ENCODE assay signal across 28 cellular contexts in the genomic region with DNA sequence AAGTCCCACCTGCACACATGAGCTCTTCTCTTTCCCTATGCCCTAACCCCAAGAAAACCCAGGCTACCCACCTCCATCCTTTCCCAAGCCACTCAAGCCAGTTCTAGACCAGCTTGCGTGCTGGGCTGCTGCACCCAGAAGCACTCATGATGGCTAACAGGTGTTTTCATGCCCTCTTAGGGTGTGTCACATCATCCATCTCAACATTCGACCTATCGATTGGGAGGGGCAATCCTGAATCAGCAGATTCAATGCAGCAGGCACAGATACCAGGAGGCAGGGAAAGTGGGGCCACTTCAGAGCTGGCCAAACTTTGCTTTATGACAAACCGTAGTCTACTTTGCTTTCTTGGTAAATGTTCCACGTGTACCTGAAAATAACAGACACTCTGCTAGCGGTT. TPM values are rescaled to one million over a fixed set of nuclear protein-coding genes. Genes with fewer than 3 reads are reported as not detected.
"Had no signal": no experiment of that assay in that cellular context is flagged by ENCODE, and none has a peak within 500 bp of the region (broad histone marks: within the 10 kb centered on the region; RNA-seq: fewer than 3 reads in every experiment).

No MANE protein-coding gene starts in this region.

- H3K27ac Mint-ChIP-seq: activated B cell treated with CpG ODN at 0.5 μM for 24 hours; activated CD4-positive, alpha-beta memory T cell treated with anti-CD3 and anti-CD28 coated beads, Interleukin-2, amount 10 ng/mL, durations not matched to agents 7 days and 5 days; activated naive CD4-positive, alpha-beta T cell treated with anti-CD3 and anti-CD28 coated beads, Interleukin-2, amount 10 ng/mL, durations not matched to agents 7 days and 5 days; activated T-helper 17 cell treated with anti-CD3 and anti-CD28 coated beads, Interleukin-2, amount 50 U/mL, for 72 hours; brain had no signal

- DNase-seq: activated B cell treated with CpG ODN at 0.5 μM for 24 hours; activated CD4-positive, alpha-beta memory T cell treated with anti-CD3 and anti-CD28 coated beads, Interleukin-2, amount 10 ng/mL, durations not matched to agents 7 days and 5 days; activated CD4-positive, alpha-beta T cell treated with anti-CD3 and anti-CD28 coated beads for 1 hour; activated CD4-positive, alpha-beta T cell treated with anti-CD3 and anti-CD28 coated beads, Interleukin-2, amount 50 U/mL, for 1 hour; activated gamma-delta T cell; activated naive CD4-positive, alpha-beta T cell treated with anti-CD3 and anti-CD28 coated beads, Interleukin-2, amount 10 ng/mL, durations not matched to agents 7 days and 5 days; activated T-cell treated with anti-CD3 and anti-CD28 coated beads for 4 hours; activated T-cell treated with anti-CD3 and anti-CD28 coated beads, Interleukin-2, amount 50 U/mL, for 48 hours; amniotic stem cell; cortex of kidney; NCI-H1048; NCI-H146; NCI-H2029; NCI-H2107; NCI-H524 treated with DMSO at 0.1 percent for 48 hours; NCI-H82; SIG-M5; T-cell; T-helper 2 cell; T1000 had no signal

- H3K9me3 Mint-ChIP-seq: activated T-helper 17 cell treated with anti-CD3 and anti-CD28 coated beads, Interleukin-2, amount 50 U/mL, for 72 hours; central memory CD8-positive, alpha-beta T cell had no signal

- H3K27me3 Mint-ChIP-seq: activated naive CD4-positive, alpha-beta T cell treated with anti-CD3 and anti-CD28 coated beads, Interleukin-2, amount 10 ng/mL, durations not matched to agents 7 days and 5 days; activated T-helper 17 cell treated with anti-CD3 and anti-CD28 coated beads, Interleukin-2, amount 50 U/mL, for 72 hours; T-cell had no signal

- ATAC-seq: activated T-helper 17 cell treated with anti-CD3 and anti-CD28 coated beads, Interleukin-2, amount 50 U/mL, for 72 hours; T-cell had no signal

- H3K4me1 Mint-ChIP-seq: activated B cell treated with CpG ODN at 0.5 μM for 24 hours had no signal

- H3K4me3 Mint-ChIP-seq: activated B cell treated with CpG ODN at 0.5 μM for 24 hours; activated CD4-positive, alpha-beta memory T cell treated with anti-CD3 and anti-CD28 coated beads, Interleukin-2, amount 10 ng/mL, durations not matched to agents 7 days and 5 days; activated naive CD4-positive, alpha-beta T cell treated with anti-CD3 and anti-CD28 coated beads, Interleukin-2, amount 10 ng/mL, durations not matched to agents 7 days and 5 days; activated T-helper 17 cell treated with anti-CD3 and anti-CD28 coated beads, Interleukin-2, amount 50 U/mL, for 72 hours; brain; central memory CD8-positive, alpha-beta T cell; T-cell had no signal

- FAIRE-seq: astrocyte, TTC549 had no signal

RNA-seq across cellular contexts. Expression of gene S100B, which starts 24.0 kb away (rescaled TPM):
- total RNA-seq: activated B cell treated with CpG ODN at 0.5 μM for 24 hours; activated CD4-positive, alpha-beta memory T cell treated with anti-CD3 and anti-CD28 coated beads, Interleukin-2, amount 10 ng/mL, durations not matched to agents 7 days and 5 days; activated T-helper 17 cell treated with anti-CD3 and anti-CD28 coated beads, Interleukin-2, amount 50 U/mL, for 72 hours; LHCN-M2; M059J; OCI-LY7 had no signal
